2 cellular contexts compared by ENCODE assay signal in the genomic region with DNA sequence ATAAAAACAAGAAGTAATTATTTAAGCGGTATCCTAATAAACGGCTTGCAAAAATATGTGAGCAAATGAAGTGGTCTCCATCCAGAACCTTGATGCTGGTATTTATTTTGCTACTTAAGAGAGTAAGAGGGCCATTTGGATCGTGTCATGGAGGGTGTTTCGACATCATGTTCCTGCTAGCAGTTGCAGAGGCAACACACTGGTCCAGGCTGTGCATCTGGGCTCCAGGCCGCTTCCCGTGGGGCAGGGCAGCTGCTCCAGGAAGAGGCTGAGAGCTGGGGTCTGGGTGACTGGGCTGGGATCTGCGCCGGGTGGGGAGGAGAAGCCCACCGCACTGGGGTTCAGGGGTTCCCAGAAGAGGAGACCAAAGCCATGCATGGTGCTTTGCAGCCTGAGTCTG. TPM values are rescaled to one million over a fixed set of nuclear protein-coding genes. Genes with fewer than 3 reads are reported as not detected.
"Had no signal": no experiment of that assay in that cellular context is flagged by ENCODE, and none has a peak within 500 bp of the region (broad histone marks: within the 10 kb centered on the region; RNA-seq: fewer than 3 reads in every experiment).

No MANE protein-coding gene starts in this region.

RNA-seq across cellular contexts. Expression of gene ICOSLG, which starts 46.3 kb away (rescaled TPM):
- polyA plus RNA-seq: fibroblast of lung, immature natural killer cell had no signal
